11 cellular contexts compared by ENCODE assay signal in the genomic region with DNA sequence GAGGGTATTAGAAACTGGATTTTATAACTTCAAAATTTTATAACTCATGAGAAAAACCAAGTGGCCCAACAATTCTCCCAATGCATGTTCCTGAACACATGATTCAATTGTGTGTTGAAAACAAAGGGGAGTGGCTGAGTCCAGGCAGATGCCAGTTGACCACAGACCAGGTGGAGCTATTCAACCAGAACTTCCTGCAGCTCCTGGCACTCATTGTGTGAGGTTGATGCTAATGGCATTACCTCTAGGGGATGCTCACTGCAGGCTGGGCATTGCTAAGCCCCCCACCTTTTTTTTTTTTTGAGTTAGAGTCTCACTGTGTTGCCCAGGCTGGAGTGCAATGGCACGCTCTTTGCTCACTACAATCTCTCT. TPM values are rescaled to one million over a fixed set of nuclear protein-coding genes. Genes with fewer than 3 reads are reported as not detected.
DNase-seq lines count a peak whose midpoint lies in the region; ATAC-seq and TF ChIP-seq lines count a peak whose summit lies in the region.
"Had no signal": no experiment of that assay in that cellular context is flagged by ENCODE, and none has a peak within 500 bp of the region (broad histone marks: within the 10 kb centered on the region; RNA-seq: fewer than 3 reads in every experiment).

No MANE protein-coding gene starts in this region.

- H3K4me3 ChIP-seq in right atrium auricular region: no peak overlapping the region
- no peak overlapping the region for H3K4me3 ChIP-seq in CD8-positive, alpha-beta T cell (ENCODE audit: low read depth, low read length)

- H3K27me3 Mint-ChIP-seq in T-helper 2 cell treated with Interferon-gamma antibody and Interleukin-4, amounts not matched to agents 5 μg/mL and 100 μg/mL, for 36 hours (ENCODE audit: low read depth): no peaks in the 10 kb centered on the region
- peaks cover 4% of the 10 kb centered on the region for H3K27me3 Mint-ChIP-seq in CD8-positive, alpha-beta T cell (ENCODE audit: low read depth)

- H3K4me1 ChIP-seq in right atrium auricular region: peaks cover 0 to 57% of the 10 kb centered on the region in 2 donors
- no peaks in the 10 kb centered on the region for H3K4me1 ChIP-seq in CD8-positive, alpha-beta T cell (ENCODE audit: insufficient read depth, low read length)

- CTCF ChIA-PET in CD8-positive, alpha-beta T cell (lab: Charles Lee): interaction anchor here (1.5 to 4.3 kb wide), 4 partner anchors 21 to 86 kb away, joined by 4 to 25 read pairs (median 8); partner anchors contain the start of gene MYOF

- H3K27ac Mint-ChIP-seq in T-helper 2 cell treated with Interferon-gamma antibody and Interleukin-4, amounts not matched to agents 5 μg/mL and 100 μg/mL, for 36 hours: peak overlapping the region; percentile 2
- H3K27ac Mint-ChIP-seq in CD8-positive, alpha-beta T cell: no peak overlapping the region

- intact Hi-C loops in cardiac septum (cut with DNase I): no loop called here
- intact Hi-C loops in CD8-positive, alpha-beta T cell (cut with DNase I, micrococcal nuclease): no loop called here

- no peaks in the 10 kb centered on the region for H3K27me3 ChIP-seq in right atrium auricular region
- no peaks in the 10 kb centered on the region for H3K27me3 ChIP-seq in CD8-positive, alpha-beta T cell (ENCODE audit: insufficient read depth, low read length)

- no peaks in the 10 kb centered on the region for H3K36me3 ChIP-seq in right atrium auricular region
- no peaks in the 10 kb centered on the region for H3K36me3 ChIP-seq in CD8-positive, alpha-beta T cell (ENCODE audit: insufficient read depth, low read length)

- H3K36me3 Mint-ChIP-seq in T-helper 2 cell treated with Interferon-gamma antibody and Interleukin-4, amounts not matched to agents 5 μg/mL and 100 μg/mL, for 36 hours (ENCODE audit: low read depth): no peaks in the 10 kb centered on the region
- no peaks in the 10 kb centered on the region for H3K36me3 Mint-ChIP-seq in CD8-positive, alpha-beta T cell

- H3K4me3 Mint-ChIP-seq in T-helper 2 cell treated with Interferon-gamma antibody and Interleukin-4, amounts not matched to agents 5 μg/mL and 100 μg/mL, for 36 hours: no peak overlapping the region
- no peak overlapping the region for H3K4me3 Mint-ChIP-seq in CD8-positive, alpha-beta T cell

- no peak for ATAC-seq in HG03571 (IDR thresholded peaks at IDR 0.05; ENCODE audit: unreplicated experiment)
- ATAC-seq in CD8-positive, alpha-beta T cell: no peak

- H3K9me3 Mint-ChIP-seq in T-helper 2 cell treated with Interferon-gamma antibody and Interleukin-4, amounts not matched to agents 5 μg/mL and 100 μg/mL, for 36 hours: no peaks in the 10 kb centered on the region
- H3K9me3 Mint-ChIP-seq in CD8-positive, alpha-beta T cell: no peaks in the 10 kb centered on the region

- H3K9me3 ChIP-seq in right atrium auricular region: no peaks in the 10 kb centered on the region
- no peaks in the 10 kb centered on the region for H3K9me3 ChIP-seq in CD8-positive, alpha-beta T cell (ENCODE audit: low read length)

- H3K4me1 Mint-ChIP-seq in T-helper 2 cell treated with Interferon-gamma antibody and Interleukin-4, amounts not matched to agents 5 μg/mL and 100 μg/mL, for 36 hours (ENCODE audit: low read depth): peaks cover 11% of the 10 kb centered on the region
- H3K4me1 Mint-ChIP-seq in CD8-positive, alpha-beta T cell (ENCODE audit: low read depth): peaks cover 4% of the 10 kb centered on the region

- TF ChIP-seq POLR2A in erythroblast (IDR thresholded peaks at IDR 0.05; ENCODE audit: low read length): no peak

- DNase-seq in right atrium auricular region (ENCODE audit: low spot score): no peak
- DNase-seq in cardiac septum (ENCODE audit: low spot score): no peak
- no peak for DNase-seq in T-helper 2 cell treated with Interferon-gamma antibody and Interleukin-4, amounts not matched to agents 5 μg/mL and 100 μg/mL, for 36 hours (ENCODE audit: low spot score)
- peak; percentile 96 for DNase-seq in kidney tubule cell (ENCODE audit: low spot score)
- DNase-seq in CD8-positive, alpha-beta T cell: no peak
- DNase-seq in erythroblast (lab: John Stamatoyannopoulos, UW): no peak
- DNase-seq in activated T-cell treated with anti-CD3 and anti-CD28 coated beads for 4 hours: no peak
- DNase-seq: activated CD8-positive, alpha-beta memory T cell treated with anti-CD3 and anti-CD28 coated beads, Interleukin-2, amount 50 U/mL, for 48 hours; COR-L47; NCI-H1694 had no signal

- POLR2A ChIA-PET in CD8-positive, alpha-beta T cell (lab: Charles Lee): no interaction called here

- no peak for TF ChIP-seq CTCF in right atrium auricular region (IDR thresholded peaks at IDR 0.05)
- TF ChIP-seq CTCF in CD8-positive, alpha-beta T cell (IDR thresholded peaks at IDR 0.05): no peak

- peak overlapping the region; percentile 25 to 53 for H3K27ac ChIP-seq in right atrium auricular region
- no peak overlapping the region for H3K27ac ChIP-seq in CD8-positive, alpha-beta T cell (ENCODE audit: low read depth, low read length)

RNA-seq across cellular contexts. Expression of gene MYOF, which starts 20.3 kb away (rescaled TPM):
- total RNA-seq in right atrium auricular region (10 to 100 TPM; 13.4 to 14.1 TPM), cardiac septum (82.5 TPM)
- total RNA-seq in CD8-positive, alpha-beta T cell: not detected

RNA-seq across cellular contexts. Expression of gene CEP55, which starts 34.6 kb away (rescaled TPM):
- total RNA-seq in right atrium auricular region: 1 to 10 TPM in 1 of 2 donors, under 1 TPM in 1; 0.24 to 1.8 TPM
- 0.13 TPM for total RNA-seq in cardiac septum
- total RNA-seq in CD8-positive, alpha-beta T cell: under 1 TPM in 1 of 2 experiments, not detected in 1; 0.16 TPM

Comparison
In these comparisons a context has a peak if more than half of its experiments do, and no peak if none do; other contexts are left out.
1. RNA of gene MYOF, which starts 20.3 kb away (total RNA-seq): 82.5 TPM in cardiac septum (single experiment) and 13.4 to 14.1 TPM in right atrium auricular region; not detected in CD8-positive, alpha-beta T cell; every median in the first group is over 10 times any median in the second.